Comparison of ENCODE assay signal across 29 cellular contexts in the genomic region with DNA sequence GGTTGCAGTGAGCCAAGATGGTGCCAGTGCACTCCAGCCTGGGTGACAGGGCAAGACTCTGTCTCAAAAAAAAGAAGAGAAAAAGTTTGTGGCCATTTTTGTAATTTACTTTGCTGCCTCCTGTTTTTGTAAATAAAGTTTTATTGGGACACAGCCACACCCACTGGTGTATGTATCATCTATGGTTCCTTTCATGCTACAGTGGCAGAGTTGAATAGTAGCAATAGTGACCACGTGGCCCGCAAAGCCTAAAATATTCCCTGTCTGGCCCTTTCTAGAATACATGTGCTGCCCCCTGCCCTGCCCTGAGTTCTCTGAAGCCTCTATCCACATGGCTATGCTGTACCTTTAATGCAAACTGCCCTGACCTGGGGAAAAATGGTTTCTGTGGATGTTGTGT.
"Had no signal": no experiment of that assay in that cellular context is flagged by ENCODE, and none has a peak within 500 bp of the region (broad histone marks: within the 10 kb centered on the region; RNA-seq: fewer than 3 reads in every experiment).

No MANE protein-coding gene starts in this region.

- H3K4me1 ChIP-seq: ascending aorta, breast epithelium, esophagus muscularis mucosa, foreskin keratinocyte, gastrocnemius medialis had no signal

- H3K27me3 Mint-ChIP-seq: activated CD4-positive, alpha-beta memory T cell treated with anti-CD3 and anti-CD28 coated beads for 36 hours; activated CD4-positive, alpha-beta T cell treated with anti-CD3 and anti-CD28 coated beads for 36 hours; activated CD4-positive, alpha-beta T cell treated with anti-CD3 and anti-CD28 coated beads, Interleukin-2, amount 10 ng/mL, durations not matched to agents 24 days and 14 days; activated T-cell treated with anti-CD3 and anti-CD28 coated beads, Interleukin-2, amount 50 U/mL, for 24 hours; dendritic cell treated with granulocyte-macrophage colony-stimulating factor and Interleukin-4, amounts not matched to agents 40 ng/mL and 50 ng/mL, for 4 days had no signal

- H3K4me3 ChIP-seq: ascending aorta, breast epithelium, cardiac muscle cell, coronary artery, dorsolateral prefrontal cortex, esophagus muscularis mucosa, gastrocnemius medialis had no signal

- H3K27ac Mint-ChIP-seq: activated CD4-positive, alpha-beta memory T cell treated with anti-CD3 and anti-CD28 coated beads for 36 hours; activated CD4-positive, alpha-beta T cell treated with anti-CD3 and anti-CD28 coated beads for 36 hours; activated CD4-positive, alpha-beta T cell treated with anti-CD3 and anti-CD28 coated beads, Interleukin-2, amount 10 ng/mL, durations not matched to agents 24 days and 14 days; activated naive CD4-positive, alpha-beta T cell treated with anti-CD3 and anti-CD28 coated beads, Interleukin-2, amount 10 ng/mL, durations not matched to agents 7 days and 5 days; activated naive CD8-positive, alpha-beta T cell treated with anti-CD3 and anti-CD28 coated beads, Interleukin-2, amount 10 ng/mL, durations not matched to agents 7 days and 5 days; activated T-cell treated with anti-CD3 and anti-CD28 coated beads, Interleukin-2, amount 50 U/mL, for 24 hours; activated T-cell treated with anti-CD3 and anti-CD28 coated beads, Interleukin-2, amount 50 U/mL, for 72 hours; dendritic cell treated with granulocyte-macrophage colony-stimulating factor and Interleukin-4, amounts not matched to agents 40 ng/mL and 50 ng/mL, for 4 days; endodermal cell had no signal

- H3K27ac ChIP-seq: ascending aorta, breast epithelium, cardiac muscle cell, coronary artery, dorsolateral prefrontal cortex, esophagus muscularis mucosa, foreskin keratinocyte, gastrocnemius medialis had no signal

- H3K27me3 ChIP-seq: ascending aorta, breast epithelium, cardiac muscle cell, dorsolateral prefrontal cortex, esophagus muscularis mucosa, foreskin keratinocyte, gastrocnemius medialis had no signal

- ATAC-seq: activated CD4-positive, alpha-beta T cell treated with anti-CD3 and anti-CD28 coated beads for 36 hours; activated naive CD4-positive, alpha-beta T cell treated with anti-CD3 and anti-CD28 coated beads, Interleukin-2, amount 50 U/mL, for 72 hours; activated T-cell treated with anti-CD3 and anti-CD28 coated beads, Interleukin-2, amount 50 U/mL, for 72 hours; foreskin keratinocyte; gastrocnemius medialis had no signal

- DNase-seq: activated CD4-positive, alpha-beta memory T cell treated with anti-CD3 and anti-CD28 coated beads for 36 hours; activated CD4-positive, alpha-beta T cell treated with anti-CD3 and anti-CD28 coated beads for 36 hours; activated CD4-positive, alpha-beta T cell treated with anti-CD3 and anti-CD28 coated beads, Interleukin-2, amount 10 ng/mL, durations not matched to agents 24 days and 14 days; activated CD4-positive, CD25-positive, alpha-beta regulatory T cell; activated CD4-positive, CD25-positive, alpha-beta regulatory T cell treated with anti-CD3 and anti-CD28 coated beads, Interleukin-2, amount 50 U/mL, for 72 hours; activated CD8-positive, alpha-beta memory T cell treated with anti-CD3 and anti-CD28 coated beads, Interleukin-2, amount 50 U/mL, for 48 hours; activated gamma-delta T cell; activated naive CD4-positive, alpha-beta T cell; activated naive CD4-positive, alpha-beta T cell treated with anti-CD3 and anti-CD28 coated beads, Interleukin-2, amount 10 ng/mL, durations not matched to agents 7 days and 5 days; activated naive CD8-positive, alpha-beta T cell treated with anti-CD3 and anti-CD28 coated beads, Interleukin-2, amount 10 ng/mL, durations not matched to agents 7 days and 5 days; activated T-cell treated with anti-CD3 and anti-CD28 coated beads for 4 hours; activated T-cell treated with anti-CD3 and anti-CD28 coated beads, Interleukin-2, amount 50 U/mL, for 24 hours; activated T-cell treated with anti-CD3 and anti-CD28 coated beads, Interleukin-2, amount 50 U/mL, for 72 hours; dorsolateral prefrontal cortex; effector memory CD4-positive, alpha-beta T cell; endodermal cell; foreskin keratinocyte; gastrocnemius medialis; glutamatergic neuron; T-helper 2 cell had no signal

- H3K36me3 Mint-ChIP-seq: activated CD4-positive, alpha-beta memory T cell treated with anti-CD3 and anti-CD28 coated beads for 36 hours; activated naive CD4-positive, alpha-beta T cell treated with anti-CD3 and anti-CD28 coated beads, Interleukin-2, amount 10 ng/mL, durations not matched to agents 7 days and 5 days; activated naive CD4-positive, alpha-beta T cell treated with anti-CD3 and anti-CD28 coated beads, Interleukin-2, amount 50 U/mL, for 72 hours; activated naive CD8-positive, alpha-beta T cell treated with anti-CD3 and anti-CD28 coated beads, Interleukin-2, amount 10 ng/mL, durations not matched to agents 7 days and 5 days; brain had no signal

- H3K9me3 ChIP-seq: ascending aorta, breast epithelium, esophagus muscularis mucosa, gastrocnemius medialis had no signal

- H3K4me3 Mint-ChIP-seq: activated CD4-positive, alpha-beta memory T cell treated with anti-CD3 and anti-CD28 coated beads for 36 hours; activated CD4-positive, alpha-beta T cell treated with anti-CD3 and anti-CD28 coated beads for 36 hours; activated CD4-positive, alpha-beta T cell treated with anti-CD3 and anti-CD28 coated beads, Interleukin-2, amount 10 ng/mL, durations not matched to agents 24 days and 14 days; activated naive CD4-positive, alpha-beta T cell treated with anti-CD3 and anti-CD28 coated beads, Interleukin-2, amount 10 ng/mL, durations not matched to agents 7 days and 5 days; activated naive CD8-positive, alpha-beta T cell treated with anti-CD3 and anti-CD28 coated beads, Interleukin-2, amount 10 ng/mL, durations not matched to agents 7 days and 5 days; activated T-cell treated with anti-CD3 and anti-CD28 coated beads, Interleukin-2, amount 50 U/mL, for 24 hours; activated T-cell treated with anti-CD3 and anti-CD28 coated beads, Interleukin-2, amount 50 U/mL, for 72 hours; brain; central memory CD8-positive, alpha-beta T cell; dendritic cell treated with granulocyte-macrophage colony-stimulating factor and Interleukin-4, amounts not matched to agents 40 ng/mL and 50 ng/mL, for 4 days; endodermal cell had no signal

- H3K36me3 ChIP-seq: ascending aorta, breast epithelium, cardiac muscle cell, esophagus muscularis mucosa, gastrocnemius medialis had no signal

- H3K9me3 Mint-ChIP-seq: activated CD4-positive, alpha-beta memory T cell treated with anti-CD3 and anti-CD28 coated beads for 36 hours; activated CD4-positive, alpha-beta T cell treated with anti-CD3 and anti-CD28 coated beads, Interleukin-2, amount 10 ng/mL, durations not matched to agents 24 days and 14 days; activated naive CD4-positive, alpha-beta T cell treated with anti-CD3 and anti-CD28 coated beads, Interleukin-2, amount 10 ng/mL, durations not matched to agents 7 days and 5 days; activated naive CD4-positive, alpha-beta T cell treated with anti-CD3 and anti-CD28 coated beads, Interleukin-2, amount 50 U/mL, for 72 hours; activated naive CD8-positive, alpha-beta T cell treated with anti-CD3 and anti-CD28 coated beads, Interleukin-2, amount 10 ng/mL, durations not matched to agents 7 days and 5 days; activated T-cell treated with anti-CD3 and anti-CD28 coated beads, Interleukin-2, amount 50 U/mL, for 24 hours; activated T-cell treated with anti-CD3 and anti-CD28 coated beads, Interleukin-2, amount 50 U/mL, for 72 hours; brain; central memory CD8-positive, alpha-beta T cell; dendritic cell treated with granulocyte-macrophage colony-stimulating factor and Interleukin-4, amounts not matched to agents 40 ng/mL and 50 ng/mL, for 4 days; endodermal cell had no signal

- H3K4me1 Mint-ChIP-seq: activated CD4-positive, alpha-beta T cell treated with anti-CD3 and anti-CD28 coated beads for 36 hours; activated CD4-positive, alpha-beta T cell treated with anti-CD3 and anti-CD28 coated beads, Interleukin-2, amount 10 ng/mL, durations not matched to agents 24 days and 14 days; activated naive CD4-positive, alpha-beta T cell treated with anti-CD3 and anti-CD28 coated beads, Interleukin-2, amount 10 ng/mL, durations not matched to agents 7 days and 5 days; activated naive CD8-positive, alpha-beta T cell treated with anti-CD3 and anti-CD28 coated beads, Interleukin-2, amount 10 ng/mL, durations not matched to agents 7 days and 5 days; brain; central memory CD8-positive, alpha-beta T cell; endodermal cell had no signal
